Comparison of ENCODE assay signal across 8 cellular contexts in the genomic region with DNA sequence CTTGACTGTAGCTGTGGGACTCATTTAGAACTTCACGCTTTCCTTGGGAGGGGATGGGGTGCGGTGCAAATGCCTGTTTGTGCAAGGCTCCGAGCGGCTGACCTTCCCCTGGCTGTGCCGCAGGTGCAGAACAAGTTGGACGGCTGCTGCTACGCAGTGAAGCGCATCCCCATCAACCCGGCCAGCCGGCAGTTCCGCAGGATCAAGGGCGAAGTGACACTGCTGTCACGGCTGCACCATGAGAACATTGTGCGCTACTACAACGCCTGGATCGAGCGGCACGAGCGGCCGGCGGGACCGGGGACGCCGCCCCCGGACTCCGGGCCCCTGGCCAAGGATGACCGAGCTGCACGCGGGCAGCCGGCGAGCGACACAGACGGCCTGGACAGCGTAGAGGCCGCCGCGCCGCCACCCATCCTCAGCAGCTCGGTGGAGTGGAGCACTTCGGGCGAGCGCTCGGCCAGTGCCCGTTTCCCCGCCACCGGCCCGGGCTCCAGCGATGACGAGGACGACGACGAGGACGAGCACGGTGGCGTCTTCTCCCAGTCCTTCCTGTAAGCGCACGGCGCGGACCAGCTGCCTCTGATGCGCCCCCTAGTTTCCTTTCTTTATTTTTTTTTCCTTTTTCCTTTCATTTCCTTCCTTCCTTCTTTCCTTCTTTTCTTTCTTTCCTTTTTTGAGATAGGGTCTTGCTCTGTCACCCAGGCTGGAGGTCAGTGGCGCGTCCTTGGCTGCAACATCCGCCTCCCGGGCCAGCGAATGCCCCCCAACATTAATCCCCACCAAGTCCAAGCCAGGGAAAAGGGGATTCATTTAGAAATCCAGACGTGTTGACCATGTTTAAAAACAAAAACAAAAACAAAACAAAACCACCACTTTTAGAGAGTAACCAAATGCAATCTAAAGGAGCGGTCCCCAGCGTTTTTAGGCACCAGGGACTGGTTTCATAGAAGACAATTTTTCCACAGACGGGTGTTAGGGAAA. TPM values are rescaled to one million over a fixed set of nuclear protein-coding genes. Genes with fewer than 3 reads are reported as not detected.
DNase-seq lines count a peak whose midpoint lies in the region; ATAC-seq, FAIRE-seq and TF ChIP-seq lines count a peak whose summit lies in the region.

No MANE protein-coding gene starts in this region.

- H3K27me3 ChIP-seq in GM23248 (replicated peaks; ENCODE audit: insufficient read depth) (no peaks in the 10 kb centered on the region), Panc1 (ENCODE audit: control insufficient read depth, insufficient read depth, low read length) (no peaks in the 10 kb centered on the region), dorsolateral prefrontal cortex (no peaks in the 10 kb centered on the region)

- peak overlapping the region; percentile 15 for H3K27ac ChIP-seq in GM23248
- no peak overlapping the region for H3K27ac ChIP-seq in Panc1 (ENCODE audit: low read length)
- peak overlapping the region; percentile 60 to 97 (median 90) for H3K27ac ChIP-seq in dorsolateral prefrontal cortex

- BruUV-seq in Panc1 (replicated peaks; lab: Mats Ljungman, UMichigan): no TSS peak

- H3K79me2 ChIP-seq in GM23248 (ENCODE audit: insufficient read depth): peaks cover 12% of the 10 kb centered on the region

- H3F3A ChIP-seq in GM23248 (ENCODE audit: insufficient read depth): peaks cover 15% of the 10 kb centered on the region

- H3K9me3 ChIP-seq in GM23248 (ENCODE audit: low read depth): no peaks in the 10 kb centered on the region
- no peaks in the 10 kb centered on the region for H3K9me3 ChIP-seq in Panc1 (ENCODE audit: control insufficient read depth, insufficient read depth, low read depth, low read length)

- H3K4me1 Mint-ChIP-seq in stimulated activated naive B cell treated with anti-CD40 and anti-IgM and Interleukin-4, amounts not matched to agents 10 μg/mL and 1 μg/mL and 100 μg/mL, for 72 hours: peaks cover 0 to 3% of the 10 kb centered on the region in 2 donors

- CTCF ChIA-PET in Panc1 (lab: Charles Lee): no interaction called here

- H3K9me2 ChIP-seq in GM23248 (ENCODE audit: insufficient read depth): no peaks in the 10 kb centered on the region

- H3K36me3 ChIP-seq in GM23248 (ENCODE audit: low read depth) (peaks cover 30% of the 10 kb centered on the region), Panc1 (ENCODE audit: control insufficient read depth, insufficient read depth, low read length) (peaks cover 7% of the 10 kb centered on the region)

- peak; percentile 87 for DNase-seq in GM23248
- DNase-seq in Panc1 (ENCODE audit: low read depth, low spot score): no peak
- peak; percentile 53 to 87 (median 81) for DNase-seq in dorsolateral prefrontal cortex
- DNase-seq in kidney tubule cell (ENCODE audit: low spot score): peak; percentile 73
- no peak for DNase-seq in stimulated activated naive B cell treated with anti-CD40 and anti-IgM and Interleukin-4, amounts not matched to agents 10 μg/mL and 1 μg/mL and 100 μg/mL, for 72 hours
- no peak for DNase-seq in RCC 7860 (ENCODE audit: low spot score)
- DNase-seq in DMS153 treated with DMSO at 0.1 percent for 48 hours (lab: John Stamatoyannopoulos, UW; ENCODE audit: unreplicated experiment): no peak

- POLR2A ChIA-PET in Panc1 (lab: Charles Lee): no interaction called here

- H3K4me3 Mint-ChIP-seq in stimulated activated naive B cell treated with anti-CD40 and anti-IgM and Interleukin-4, amounts not matched to agents 10 μg/mL and 1 μg/mL and 100 μg/mL, for 72 hours: peak overlapping the region; percentile 11 to 69

- WGBS in GM23248 (ENCODE audit: low coverage in 1 of 2, low lambda C conversion rate in 2 of 2, missing lambda C conversion rate in 2 of 2), 2 experiments: 8% methylated on average over 61 to 69 of the region's 69 CpGs

- peak overlapping the region; percentile 71 for H3K4me3 ChIP-seq in GM23248
- H3K4me3 ChIP-seq in Panc1 (ENCODE audit: low read depth in 2 of 2, low read length in 2 of 2): no peak overlapping the region; a peak in 1 of 4 replicates
- H3K4me3 ChIP-seq in dorsolateral prefrontal cortex: peak overlapping the region; percentile 36 to 86 (median 68)

- H3K4me2 ChIP-seq in GM23248 (ENCODE audit: unreplicated experiment): peak overlapping the region; percentile 95

- H3K9me3 Mint-ChIP-seq in stimulated activated naive B cell treated with anti-CD40 and anti-IgM and Interleukin-4, amounts not matched to agents 10 μg/mL and 1 μg/mL and 100 μg/mL, for 72 hours: peaks cover 0 to 1% of the 10 kb centered on the region in 2 donors

- in situ Hi-C loops in GM23248 (cut with MboI) (no loop called here), Panc1 (cut with HindIII; ENCODE audit: low pct_unique_long_range_greater_than_20kb, low sequenced_read_pairs) (no loop called here)

- peak overlapping the region; percentile 71 for H2AFZ ChIP-seq in GM23248

- peaks cover 35 to 45% of the 10 kb centered on the region in 2 donors for H3K36me3 Mint-ChIP-seq in stimulated activated naive B cell treated with anti-CD40 and anti-IgM and Interleukin-4, amounts not matched to agents 10 μg/mL and 1 μg/mL and 100 μg/mL, for 72 hours

- intact Hi-C loops in Panc1 (cut with micrococcal nuclease; ENCODE audit: unreplicated experiment) (no loop called here), dorsolateral prefrontal cortex (cut with DNase I) (loop anchor here (2.0 to 5.0 kb wide), 4 partner anchors 54 to 194 kb away; partner anchors contain the start of genes FSIP1 (in 1 of the 2) and GPR176 (in 1 of the 2))

- H3K27ac Mint-ChIP-seq in stimulated activated naive B cell treated with anti-CD40 and anti-IgM and Interleukin-4, amounts not matched to agents 10 μg/mL and 1 μg/mL and 100 μg/mL, for 72 hours: peak overlapping the region; percentile 85

- peak; percentile 23; the same call in 1 of the 2 replicates for TF ChIP-seq CTCF in Panc1 (IDR thresholded peaks at IDR 0.05)
- TF ChIP-seq CTCF in dorsolateral prefrontal cortex (IDR thresholded peaks at IDR 0.05 in 54 of 56, conservative IDR thresholded peaks at IDR 0.05 in 2 of 56; ENCODE audit: low read depth in 1 of 56, partially characterized antibody in 56 of 56): peak; percentile 46 to 90 (median 70)

- ATAC-seq in Panc1: no peak
- peak in 1 of 2 donors; percentile 71 for ATAC-seq in stimulated activated naive B cell treated with anti-CD40 and anti-IgM and Interleukin-4, amounts not matched to agents 10 μg/mL and 1 μg/mL and 100 μg/mL, for 72 hours (replicated peaks)
- ATAC-seq in GM18909 (IDR thresholded peaks at IDR 0.05; ENCODE audit: poor library complexity, unreplicated experiment): no peak

- H4K20me1 ChIP-seq in GM23248 (ENCODE audit: insufficient read depth): no peaks in the 10 kb centered on the region

- peaks cover 9% of the 10 kb centered on the region for H3K4me1 ChIP-seq in GM23248 (ENCODE audit: insufficient read depth)
- H3K4me1 ChIP-seq in Panc1 (ENCODE audit: control insufficient read depth, insufficient read depth, low read length): no peaks in the 10 kb centered on the region

- peak overlapping the region; percentile 66 for H3K9ac ChIP-seq in GM23248

- FAIRE-seq in RCC 7860 (lab: Jason Lieb, UNC): no peak

- H3K27me3 Mint-ChIP-seq in stimulated activated naive B cell treated with anti-CD40 and anti-IgM and Interleukin-4, amounts not matched to agents 10 μg/mL and 1 μg/mL and 100 μg/mL, for 72 hours: no peaks in the 10 kb centered on the region

RNA-seq across cellular contexts. Expression of gene EIF2AK4, which starts 42.7 kb away (rescaled TPM):
- 54.6 and 74.1 TPM in 2 replicates for total RNA-seq in GM23248 (2014; rRNA removed; shearing (Covaris generic))
- polyA plus RNA-seq in GM23248 (2016; fragmentation: Nextera tagmentation; extraction: Ambion mirVana): 79.3 and 79.8 TPM in 2 replicates
- total RNA-seq in Panc1 (2021; ENCODE audit: unreplicated experiment) (33.5 TPM), dorsolateral prefrontal cortex (10 to 100 TPM; 22.9 to 44.1 (median 35.5) TPM)
- 24.2 TPM for polyA plus RNA-seq in Panc1 (2012; ENCODE audit: insufficient read length)

RNA-seq across cellular contexts. Expression of gene GPR176, which starts 56.5 kb away (rescaled TPM):
- 254 and 307 TPM in 2 replicates for total RNA-seq in GM23248 (2014; rRNA removed; shearing (Covaris generic))
- 156 and 161 TPM in 2 replicates for polyA plus RNA-seq in GM23248 (2016; fragmentation: Nextera tagmentation; extraction: Ambion mirVana)
- total RNA-seq in Panc1 (2021; ENCODE audit: unreplicated experiment) (12.7 TPM), dorsolateral prefrontal cortex (10 to 100 TPM in 119 of 120 experiments, 1 to 10 TPM in 1; 9.0 to 46.6 (median 29.5) TPM)
- 9.6 TPM for polyA plus RNA-seq in Panc1 (2012; ENCODE audit: insufficient read length)

Comparison
In these comparisons a context has a peak if more than half of its experiments do, and no peak if none do; other contexts are left out.
1. DNase-seq: peak in GM23248 (single experiment), dorsolateral prefrontal cortex (10 of 10) and kidney tubule cell (single experiment); none in Panc1 (single experiment), stimulated activated naive B cell treated with anti-CD40 and anti-IgM and Interleukin-4, amounts not matched to agents 10 μg/mL and 1 μg/mL and 100 μg/mL, for 72 hours (single experiment), RCC 7860 (single experiment) and DMS153 treated with DMSO at 0.1 percent for 48 hours (single experiment).
2. H3K4me3 ChIP-seq: peak in GM23248 (single experiment) and dorsolateral prefrontal cortex (59 of 59); none in Panc1 (0 of 2).